In the genomic region with DNA sequence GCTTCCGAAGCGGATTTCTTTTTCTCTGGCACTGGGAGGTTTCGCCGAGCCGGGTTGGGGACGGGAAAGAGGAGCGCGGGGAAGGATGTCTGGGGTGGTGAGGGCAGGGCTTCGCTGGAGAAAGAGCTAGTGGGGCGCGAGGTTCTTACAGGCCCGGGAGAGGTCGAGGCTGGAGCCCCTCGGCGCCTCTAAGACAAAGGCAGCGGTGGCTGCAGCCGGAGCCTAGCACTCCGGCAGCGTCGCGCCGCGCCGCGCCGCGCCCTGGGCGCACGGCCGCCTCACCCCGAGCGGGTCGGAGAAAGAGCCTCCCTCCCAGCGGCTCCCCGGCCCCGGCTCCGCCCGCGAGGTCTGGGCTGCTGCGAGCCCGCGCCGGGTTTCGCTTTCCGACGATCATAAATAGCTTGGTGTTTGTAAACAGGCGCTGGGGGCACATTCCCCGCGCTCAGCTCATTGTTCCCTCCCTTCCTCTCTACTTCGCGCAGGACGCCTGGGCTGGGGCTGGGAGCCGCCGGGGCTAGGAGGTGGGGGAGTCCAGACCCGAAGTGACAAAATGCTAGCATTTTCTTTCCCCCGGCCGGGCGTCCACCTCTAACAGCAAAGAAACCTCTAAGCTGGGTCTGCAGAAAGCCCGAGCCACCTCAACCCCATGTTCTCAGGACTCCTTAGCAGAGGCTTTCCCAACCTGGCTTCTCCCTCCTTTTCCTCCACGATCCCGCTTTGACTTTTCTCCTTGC, we compare ENCODE assay signal across 10 cellular contexts. TPM values are rescaled to one million over a fixed set of nuclear protein-coding genes. Genes with fewer than 3 reads are reported as not detected.
DNase-seq lines count a peak whose midpoint lies in the region; ATAC-seq, FAIRE-seq and TF ChIP-seq lines count a peak whose summit lies in the region.
"Had no signal": no experiment of that assay in that cellular context is flagged by ENCODE, and none has a peak within 500 bp of the region (broad histone marks: within the 10 kb centered on the region; RNA-seq: fewer than 3 reads in every experiment).

No MANE protein-coding gene starts in this region.

- DNase-seq in NCI-H2107 treated with DMSO at 0.1 percent for 48 hours (lab: John Stamatoyannopoulos, UW; ENCODE audit: unreplicated experiment) = peak; percentile 60
- DNase-seq in NCI-H2107 (lab: John Stamatoyannopoulos, UW) = no peak
- peak; percentile 72 for DNase-seq in NCI-H69 (lab: John Stamatoyannopoulos, UW)
- DNase-seq in bronchial epithelial cell (ENCODE audit: low read depth) = peak; percentile 55
- no peak for DNase-seq in keratinocyte (ENCODE audit: low read depth, low spot score)
- DNase-seq: DND-41 had no signal

- H3K27ac ChIP-seq in keratinocyte (ENCODE audit: control insufficient read depth, insufficient read depth, low read length) = peak overlapping the region; percentile 56

- no peaks in the 10 kb centered on the region for H3K9me3 ChIP-seq in keratinocyte (ENCODE audit: control insufficient read depth, low read depth, low read length)
- H3K9me3 ChIP-seq in skeletal muscle satellite cell (replicated peaks; ENCODE audit: low read length) = no peaks in the 10 kb centered on the region

- H3K4me2 ChIP-seq in keratinocyte (ENCODE audit: control insufficient read depth, extremely low read depth, insufficient read depth, low read depth, low read length) (peak overlapping the region; percentile 90), skeletal muscle satellite cell (ENCODE audit: low read length) (peak overlapping the region; percentile 96)

- TF ChIP-seq CTCF in bronchial epithelial cell (IDR thresholded peaks at IDR 0.05; ENCODE audit: insufficient read depth, low read length, severe bottlenecking) = no peak
- TF ChIP-seq CTCF in keratinocyte (optimal IDR thresholded peaks at IDR 0.05 in 1 of 3, IDR thresholded peaks at IDR 0.05 in 1 of 3, conservative IDR thresholded peaks at IDR 0.05 in 1 of 3; ENCODE audit: extremely low read depth in 1 of 3, insufficient read depth in 2 of 3, low read length in 3 of 3) = no peak

- H4K20me1 ChIP-seq in keratinocyte (ENCODE audit: control insufficient read depth, extremely low read depth, insufficient read depth, low read length) = no peaks in the 10 kb centered on the region

- no peaks in the 10 kb centered on the region for H3K27me3 ChIP-seq in bronchial epithelial cell (ENCODE audit: control insufficient read depth, insufficient read depth, low read length)
- H3K27me3 ChIP-seq in keratinocyte (ENCODE audit: control insufficient read depth, extremely low read depth, insufficient read depth, low read length) = no peaks in the 10 kb centered on the region
- H3K27me3 ChIP-seq in skeletal muscle satellite cell (ENCODE audit: control insufficient read depth, insufficient read depth, low read length) = peaks cover 3% of the 10 kb centered on the region

- H2AFZ ChIP-seq in keratinocyte (ENCODE audit: control insufficient read depth, low read length) = peak overlapping the region; percentile 72

- H3K4me3 ChIP-seq in bronchial epithelial cell (ENCODE audit: low read depth, low read length) = peak overlapping the region; percentile 86
- H3K4me3 ChIP-seq in keratinocyte (ENCODE audit: control insufficient read depth in 2 of 3, extremely low read depth in 1 of 3, insufficient read depth in 2 of 3, low read depth in 1 of 3, low read length in 3 of 3) = peak overlapping the region; percentile 67 to 99 (median 82)
- peak overlapping the region; percentile 79 for H3K4me3 ChIP-seq in skeletal muscle satellite cell (ENCODE audit: low read length)

- dilution Hi-C loops in keratinocyte (cut with MboI; ENCODE audit: extremely low pct_ligation_motif_present, low sequenced_read_pairs) = no loop called here

- ATAC-seq in HG02798 (IDR thresholded peaks at IDR 0.05; ENCODE audit: poor library complexity, unreplicated experiment) = peak; percentile 54
- no peak for ATAC-seq in HG03045 (IDR thresholded peaks at IDR 0.05; ENCODE audit: unreplicated experiment)

- H3K36me3 ChIP-seq in bronchial epithelial cell (ENCODE audit: control insufficient read depth, insufficient read depth, low read length) = peaks cover 2% of the 10 kb centered on the region
- no peaks in the 10 kb centered on the region for H3K36me3 ChIP-seq in keratinocyte (ENCODE audit: control insufficient read depth in 2 of 2, extremely low read depth in 1 of 2, insufficient read depth in 2 of 2, low read length in 2 of 2)
- no peaks in the 10 kb centered on the region for H3K36me3 ChIP-seq in skeletal muscle satellite cell (ENCODE audit: insufficient read depth, low read length)

- H3K4me1 ChIP-seq in keratinocyte (ENCODE audit: control insufficient read depth, extremely low read depth, insufficient read depth, low read length) (peaks cover 10% of the 10 kb centered on the region), skeletal muscle satellite cell (ENCODE audit: control insufficient read depth, insufficient read depth, low read length) (no peaks in the 10 kb centered on the region)

- H3K79me2 ChIP-seq in keratinocyte (ENCODE audit: control insufficient read depth, insufficient read depth, low read length) = peaks cover 2% of the 10 kb centered on the region

- no peaks in the 10 kb centered on the region for H3K9me1 ChIP-seq in keratinocyte (ENCODE audit: control insufficient read depth, extremely low read depth, insufficient read depth, low read length)

- H3K9ac ChIP-seq in keratinocyte (ENCODE audit: control insufficient read depth, extremely low read depth, insufficient read depth, low read length) = peak overlapping the region; percentile 88
- H3K9ac ChIP-seq in skeletal muscle satellite cell (ENCODE audit: low read depth, low read length) = peak overlapping the region; percentile 94

- FAIRE-seq in bronchial epithelial cell (lab: Jason Lieb, UNC) (no peak), keratinocyte (lab: Jason Lieb, UNC) (no peak)
- FAIRE-seq: colon had no signal

RNA-seq across cellular contexts. Expression of a gene that starts 0.8 kb away (rescaled TPM):
- total RNA-seq in bronchial epithelial cell = 27.7 and 28.4 TPM in 2 replicates
- polyA plus RNA-seq in keratinocyte = 2.2 to 4.4 TPM (median 3.1 TPM) in 3 replicates
- 5.3 TPM for polyA plus RNA-seq in keratinocyte (2011; ENCODE audit: low read depth)
- polyA plus RNA-seq in keratinocyte (2011; cell fraction: cytosol; rRNA removed) = 1.3 and 2.3 TPM in 2 replicates
- polyA plus RNA-seq in keratinocyte (2011; cell fraction: nucleus; rRNA removed) = 4.9 and 6.2 TPM in 2 replicates
- 2.4 and 2.8 TPM in 2 replicates for polyA plus RNA-seq in keratinocyte (2012; ENCODE audit: low replicate concordance)
- polyA minus RNA-seq in keratinocyte = 6.7 to 17.9 TPM (median 7.1 TPM) in 3 replicates
- polyA minus RNA-seq in keratinocyte (2011; cell fraction: cytosol; rRNA and poly(A)+ RNA removed) = 8.6 TPM
- polyA minus RNA-seq in keratinocyte (2011; cell fraction: nucleus; rRNA and poly(A)+ RNA removed) = 5.3 and 7.4 TPM in 2 replicates
- total RNA-seq in skeletal muscle satellite cell (2012; rRNA removed) = 9.9 and 17.7 TPM in 2 replicates

Comparison
In these comparisons a context has a peak if more than half of its experiments do, and no peak if none do; other contexts are left out.
1. DNase-seq: peak in NCI-H2107 treated with DMSO at 0.1 percent for 48 hours (single experiment), NCI-H69 (single experiment) and bronchial epithelial cell (single experiment); none in NCI-H2107 (single experiment) and keratinocyte (single experiment).
2. Peak in every context shown above with its lines, with median percentiles within 50 percentile points of each other: H3K4me3 ChIP-seq.